ENCODE assay signal across 1 cellular context in genomic region chr1:7652551-7653098, GRCh38.
TF ChIP-seq lines count a peak whose summit lies in the region.

No MANE protein-coding gene starts in this region.

TF ChIP-seq in GM23338, 12 proteins besides CTCF, POLR2A, EP300 and RAD21 (continued from another document):
- TF ChIP-seq, protein P1, sequence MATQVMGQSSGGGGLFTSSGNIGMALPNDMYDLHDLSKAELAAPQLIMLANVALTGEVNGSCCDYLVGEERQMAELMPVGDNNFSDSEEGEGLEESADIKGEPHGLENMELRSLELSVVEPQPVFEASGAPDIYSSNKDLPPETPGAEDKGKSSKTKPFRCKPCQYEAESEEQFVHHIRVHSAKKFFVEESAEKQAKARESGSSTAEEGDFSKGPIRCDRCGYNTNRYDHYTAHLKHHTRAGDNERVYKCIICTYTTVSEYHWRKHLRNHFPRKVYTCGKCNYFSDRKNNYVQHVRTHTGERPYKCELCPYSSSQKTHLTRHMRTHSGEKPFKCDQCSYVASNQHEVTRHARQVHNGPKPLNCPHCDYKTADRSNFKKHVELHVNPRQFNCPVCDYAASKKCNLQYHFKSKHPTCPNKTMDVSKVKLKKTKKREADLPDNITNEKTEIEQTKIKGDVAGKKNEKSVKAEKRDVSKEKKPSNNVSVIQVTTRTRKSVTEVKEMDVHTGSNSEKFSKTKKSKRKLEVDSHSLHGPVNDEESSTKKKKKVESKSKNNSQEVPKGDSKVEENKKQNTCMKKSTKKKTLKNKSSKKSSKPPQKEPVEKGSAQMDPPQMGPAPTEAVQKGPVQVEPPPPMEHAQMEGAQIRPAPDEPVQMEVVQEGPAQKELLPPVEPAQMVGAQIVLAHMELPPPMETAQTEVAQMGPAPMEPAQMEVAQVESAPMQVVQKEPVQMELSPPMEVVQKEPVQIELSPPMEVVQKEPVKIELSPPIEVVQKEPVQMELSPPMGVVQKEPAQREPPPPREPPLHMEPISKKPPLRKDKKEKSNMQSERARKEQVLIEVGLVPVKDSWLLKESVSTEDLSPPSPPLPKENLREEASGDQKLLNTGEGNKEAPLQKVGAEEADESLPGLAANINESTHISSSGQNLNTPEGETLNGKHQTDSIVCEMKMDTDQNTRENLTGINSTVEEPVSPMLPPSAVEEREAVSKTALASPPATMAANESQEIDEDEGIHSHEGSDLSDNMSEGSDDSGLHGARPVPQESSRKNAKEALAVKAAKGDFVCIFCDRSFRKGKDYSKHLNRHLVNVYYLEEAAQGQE (IDR thresholded peaks at IDR 0.05; ENCODE audit: unreplicated experiment), result no peak
- TF ChIP-seq, protein P2, sequence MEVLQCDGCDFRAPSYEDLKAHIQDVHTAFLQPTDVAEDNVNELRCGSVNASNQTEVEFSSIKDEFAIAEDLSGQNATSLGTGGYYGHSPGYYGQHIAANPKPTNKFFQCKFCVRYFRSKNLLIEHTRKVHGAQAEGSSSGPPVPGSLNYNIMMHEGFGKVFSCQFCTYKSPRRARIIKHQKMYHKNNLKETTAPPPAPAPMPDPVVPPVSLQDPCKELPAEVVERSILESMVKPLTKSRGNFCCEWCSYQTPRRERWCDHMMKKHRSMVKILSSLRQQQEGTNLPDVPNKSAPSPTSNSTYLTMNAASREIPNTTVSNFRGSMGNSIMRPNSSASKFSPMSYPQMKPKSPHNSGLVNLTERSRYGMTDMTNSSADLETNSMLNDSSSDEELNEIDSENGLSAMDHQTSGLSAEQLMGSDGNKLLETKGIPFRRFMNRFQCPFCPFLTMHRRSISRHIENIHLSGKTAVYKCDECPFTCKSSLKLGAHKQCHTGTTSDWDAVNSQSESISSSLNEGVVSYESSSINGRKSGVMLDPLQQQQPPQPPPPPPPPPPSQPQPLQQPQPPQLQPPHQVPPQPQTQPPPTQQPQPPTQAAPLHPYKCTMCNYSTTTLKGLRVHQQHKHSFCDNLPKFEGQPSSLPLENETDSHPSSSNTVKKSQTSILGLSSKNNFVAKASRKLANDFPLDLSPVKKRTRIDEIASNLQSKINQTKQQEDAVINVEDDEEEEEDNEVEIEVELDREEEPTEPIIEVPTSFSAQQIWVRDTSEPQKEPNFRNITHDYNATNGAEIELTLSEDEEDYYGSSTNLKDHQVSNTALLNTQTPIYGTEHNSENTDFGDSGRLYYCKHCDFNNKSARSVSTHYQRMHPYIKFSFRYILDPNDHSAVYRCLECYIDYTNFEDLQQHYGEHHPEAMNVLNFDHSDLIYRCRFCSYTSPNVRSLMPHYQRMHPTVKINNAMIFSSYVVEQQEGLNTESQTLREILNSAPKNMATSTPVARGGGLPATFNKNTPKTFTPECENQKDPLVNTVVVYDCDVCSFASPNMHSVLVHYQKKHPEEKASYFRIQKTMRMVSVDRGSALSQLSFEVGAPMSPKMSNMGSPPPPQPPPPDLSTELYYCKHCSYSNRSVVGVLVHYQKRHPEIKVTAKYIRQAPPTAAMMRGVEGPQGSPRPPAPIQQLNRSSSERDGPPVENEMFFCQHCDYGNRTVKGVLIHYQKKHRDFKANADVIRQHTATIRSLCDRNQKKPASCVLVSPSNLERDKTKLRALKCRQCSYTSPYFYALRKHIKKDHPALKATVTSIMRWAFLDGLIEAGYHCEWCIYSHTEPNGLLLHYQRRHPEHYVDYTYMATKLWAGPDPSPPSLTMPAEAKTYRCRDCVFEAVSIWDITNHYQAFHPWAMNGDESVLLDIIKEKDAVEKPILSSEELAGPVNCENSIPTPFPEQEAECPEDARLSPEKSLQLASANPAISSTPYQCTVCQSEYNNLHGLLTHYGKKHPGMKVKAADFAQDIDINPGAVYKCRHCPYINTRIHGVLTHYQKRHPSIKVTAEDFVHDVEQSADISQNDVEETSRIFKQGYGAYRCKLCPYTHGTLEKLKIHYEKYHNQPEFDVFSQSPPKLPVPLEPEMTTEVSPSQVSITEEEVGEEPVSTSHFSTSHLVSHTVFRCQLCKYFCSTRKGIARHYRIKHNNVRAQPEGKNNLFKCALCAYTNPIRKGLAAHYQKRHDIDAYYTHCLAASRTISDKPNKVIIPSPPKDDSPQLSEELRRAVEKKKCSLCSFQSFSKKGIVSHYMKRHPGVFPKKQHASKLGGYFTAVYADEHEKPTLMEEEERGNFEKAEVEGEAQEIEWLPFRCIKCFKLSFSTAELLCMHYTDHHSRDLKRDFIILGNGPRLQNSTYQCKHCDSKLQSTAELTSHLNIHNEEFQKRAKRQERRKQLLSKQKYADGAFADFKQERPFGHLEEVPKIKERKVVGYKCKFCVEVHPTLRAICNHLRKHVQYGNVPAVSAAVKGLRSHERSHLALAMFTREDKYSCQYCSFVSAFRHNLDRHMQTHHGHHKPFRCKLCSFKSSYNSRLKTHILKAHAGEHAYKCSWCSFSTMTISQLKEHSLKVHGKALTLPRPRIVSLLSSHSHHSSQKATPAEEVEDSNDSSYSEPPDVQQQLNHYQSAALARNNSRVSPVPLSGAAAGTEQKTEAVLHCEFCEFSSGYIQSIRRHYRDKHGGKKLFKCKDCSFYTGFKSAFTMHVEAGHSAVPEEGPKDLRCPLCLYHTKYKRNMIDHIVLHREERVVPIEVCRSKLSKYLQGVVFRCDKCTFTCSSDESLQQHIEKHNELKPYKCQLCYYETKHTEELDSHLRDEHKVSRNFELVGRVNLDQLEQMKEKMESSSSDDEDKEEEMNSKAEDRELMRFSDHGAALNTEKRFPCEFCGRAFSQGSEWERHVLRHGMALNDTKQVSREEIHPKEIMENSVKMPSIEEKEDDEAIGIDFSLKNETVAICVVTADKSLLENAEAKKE (CRISPR knock-in tag; IDR thresholded peaks at IDR 0.05), result no peak
- TF ChIP-seq CREB1 (CRISPR knock-in tag; IDR thresholded peaks at IDR 0.05; ENCODE audit: low read depth) (no peak), POLR2AphosphoS5 (IDR thresholded peaks at IDR 0.05; ENCODE audit: low read depth) (no peak), STAT1 (IDR thresholded peaks at IDR 0.05; ENCODE audit: unreplicated experiment) (no peak), NANOG (IDR thresholded peaks at IDR 0.05; ENCODE audit: borderline replicate concordance) (no peak), JUNB (IDR thresholded peaks at IDR 0.05; ENCODE audit: unreplicated experiment) (no peak), EZH2 (IDR thresholded peaks at IDR 0.05; ENCODE audit: low read depth, unreplicated experiment) (no peak), ZNF331 (CRISPR knock-in tag; IDR thresholded peaks at IDR 0.05; ENCODE audit: low read depth) (no peak), ZNF114 (CRISPR knock-in tag; IDR thresholded peaks at IDR 0.05) (no peak)
TF ChIP-seq in GM23338: peak in this region for 0.
